Comparison of ENCODE assay signal across 8 cellular contexts in genomic region chr20:48620486-48621255, GRCh38.
DNase-seq lines count a peak whose midpoint lies in the region; ATAC-seq and TF ChIP-seq lines count a peak whose summit lies in the region.

No MANE protein-coding gene starts in this region.

- peak overlapping the region; percentile 13 to 35 (median 30) for H3K4me3 ChIP-seq in esophagus squamous epithelium
- no peak overlapping the region for H3K4me3 ChIP-seq in mucosa of stomach (ENCODE audit: low read length)

- H3K4me1 ChIP-seq in esophagus squamous epithelium: peaks cover 10 to 26% (median 15%) of the 10 kb centered on the region in 3 donors
- H3K4me1 ChIP-seq in mucosa of stomach (ENCODE audit: control insufficient read depth, insufficient read depth, low read length): peaks cover 19% of the 10 kb centered on the region

- no peak for TF ChIP-seq POLR2A in esophagus squamous epithelium (IDR thresholded peaks at IDR 0.05)

- TF ChIP-seq RAD21 in Ishikawa (IDR thresholded peaks at IDR 0.05; ENCODE audit: low read depth): peak; percentile 92

- WGBS in esophagus squamous epithelium, 2 donors: 4% methylated on average over 13 of the region's 24 CpGs

- intact Hi-C loops in esophagus squamous epithelium (cut with DNase I): loop anchor here (5.0 kb wide), 1 partner anchor 958 kb away; no protein-coding TSS in a partner anchor

- peak overlapping the region; percentile 33 for H3K9ac ChIP-seq in mucosa of stomach (ENCODE audit: low read length)

- no peaks in the 10 kb centered on the region for H3K9me3 ChIP-seq in esophagus squamous epithelium
- H3K9me3 ChIP-seq in mucosa of stomach (ENCODE audit: control insufficient read depth, low read length): no peaks in the 10 kb centered on the region

- H3K27ac ChIP-seq in esophagus squamous epithelium: no peak overlapping the region

- ATAC-seq in GM19395 (IDR thresholded peaks at IDR 0.05; ENCODE audit: unreplicated experiment): no peak

- DNase-seq in GM10266 (ENCODE audit: extremely low spot score) (peak; percentile 87), OCI-M1 (lab: John Stamatoyannopoulos, UW) (peak; percentile 69), esophagus squamous epithelium (lab: John Stamatoyannopoulos, UW) (no peak)
- peak; percentile 77 for DNase-seq in activated T-cell treated with anti-CD3 and anti-CD28 coated beads, Interleukin-2, amount 50 U/mL, for 1 hour
- DNase-seq in stimulated activated CD8-positive, alpha-beta memory T cell treated with anti-CD3 and anti-CD28 coated beads, Interleukin-4, amount 100 ng/mL, for 24 hours (ENCODE audit: low read depth): peak; percentile 55

- TF ChIP-seq CTCF in GM10266 (IDR thresholded peaks at IDR 0.05; ENCODE audit: control insufficient read depth, insufficient read depth, low read depth, missing control alignments) (peak; percentile 92), esophagus squamous epithelium (IDR thresholded peaks at IDR 0.05) (peak; percentile 44 to 96 (median 94))

- H3K27me3 ChIP-seq in esophagus squamous epithelium (peaks cover 0 to 19% (median 0%) of the 10 kb centered on the region in 4 donors), mucosa of stomach (ENCODE audit: control insufficient read depth, insufficient read depth, low read length) (peaks cover 7% of the 10 kb centered on the region)

- H3K36me3 ChIP-seq in esophagus squamous epithelium (peaks cover 0 to 13% (median 0%) of the 10 kb centered on the region in 3 donors), mucosa of stomach (ENCODE audit: control insufficient read depth, insufficient read depth, low read length) (no peaks in the 10 kb centered on the region)

- TF ChIP-seq EP300 in Ishikawa (IDR thresholded peaks at IDR 0.05; ENCODE audit: borderline replicate concordance): no peak

TF ChIP-seq in Ishikawa, 13 proteins besides CTCF, POLR2A, EP300 and RAD21:
- TF ChIP-seq NFIC (IDR thresholded peaks at IDR 0.05): peak; percentile 86
- TF ChIP-seq ZBTB7A (IDR thresholded peaks at IDR 0.05; ENCODE audit: low read depth): no peak
TF ChIP-seq in Ishikawa: peak in this region for 1.
